ENCODE assay signal across 27 cellular contexts in the genomic region with DNA sequence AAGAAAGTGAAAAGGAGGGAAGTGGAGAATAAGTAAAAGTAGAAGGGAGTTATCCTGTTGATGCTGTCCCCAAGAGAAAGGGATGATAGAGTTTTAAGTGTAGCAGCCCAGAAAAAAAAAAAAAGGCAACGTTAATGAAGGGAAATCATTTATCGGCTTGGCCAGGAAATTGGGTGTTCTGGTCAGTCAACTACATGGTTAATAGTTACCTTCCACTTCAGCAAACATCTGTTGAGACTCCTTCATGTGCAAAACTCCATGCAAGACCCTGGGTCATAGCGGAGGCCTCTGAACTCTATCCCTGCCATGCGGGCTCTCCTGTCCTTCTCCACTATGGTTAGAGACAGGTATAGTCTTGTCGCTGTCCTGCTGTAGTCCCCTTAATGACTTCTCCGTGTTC.
"Had no signal": no experiment of that assay in that cellular context is flagged by ENCODE, and none has a peak within 500 bp of the region (broad histone marks: within the 10 kb centered on the region; RNA-seq: fewer than 3 reads in every experiment).

No MANE protein-coding gene starts in this region.

- H3K27ac ChIP-seq: heart right ventricle, hepatocyte, left lung, lower lobe of right lung, neural progenitor cell, neutrophil, ovary, prostate gland, sigmoid colon, spleen, tibial nerve, vagina had no signal

- H3K27me3 ChIP-seq: left lung, neutrophil, ovary, spleen, tibial nerve, vagina had no signal

- H3K27me3 Mint-ChIP-seq: stimulated activated memory B cell treated with anti-CD40 and anti-IgM and Interleukin-4, amounts not matched to agents 10 μg/mL and 1 μg/mL and 100 μg/mL, for 72 hours had no signal

- H3K4me3 ChIP-seq: heart right ventricle, hepatocyte, left lung, lower lobe of right lung, neural progenitor cell, ovary, prostate gland, sigmoid colon, spleen, tibial nerve, vagina had no signal

- ATAC-seq: heart right ventricle; left cardiac atrium; left lung; lower lobe of right lung; naive thymus-derived CD8-positive, alpha-beta T cell; stimulated activated memory B cell treated with anti-CD40 and anti-IgM and Interleukin-4, amounts not matched to agents 10 μg/mL and 1 μg/mL and 100 μg/mL, for 72 hours; stimulated activated naive CD8-positive, alpha-beta T cell treated with anti-CD3 and anti-CD28 coated beads, Interleukin-15, amount 100 ng/mL, for 72 hours had no signal

- H3K36me3 ChIP-seq: heart right ventricle, left lung, lower lobe of right lung, neural progenitor cell, neutrophil, ovary, prostate gland, sigmoid colon, spleen, tibial nerve, vagina had no signal

- H3K4me1 ChIP-seq: prostate gland had no signal

- DNase-seq: heart right ventricle; islet precursor cell; left cardiac atrium; left lung; lower lobe of right lung; mammary epithelial cell; mesenchymal stem cell; naive thymus-derived CD8-positive, alpha-beta T cell; nephron progenitor cell; occipital lobe; ovary; sigmoid colon; small intestine; spleen; stimulated activated CD4-positive, alpha-beta T cell treated with anti-CD3 and anti-CD28 coated beads, Interleukin-4, amount 100 ng/mL, for 4 hours; stimulated activated CD8-positive, alpha-beta memory T cell treated with anti-CD3 and anti-CD28 coated beads, Interleukin-4, amount 100 ng/mL, for 48 hours; stimulated activated naive CD4-positive, alpha-beta T cell treated with Interleukin-2 at 50 U/mL for 16 hours; stimulated activated naive CD8-positive, alpha-beta T cell treated with anti-CD3 and anti-CD28 coated beads, Interleukin-15, amount 100 ng/mL, for 72 hours; substantia nigra had no signal

- H3K36me3 Mint-ChIP-seq: naive thymus-derived CD8-positive, alpha-beta T cell; neural progenitor cell; stimulated activated memory B cell treated with anti-CD40 and anti-IgM and Interleukin-4, amounts not matched to agents 10 μg/mL and 1 μg/mL and 100 μg/mL, for 72 hours; type B pancreatic cell had no signal

- H3K4me3 Mint-ChIP-seq: naive thymus-derived CD8-positive, alpha-beta T cell; nephron progenitor cell; neural progenitor cell; stimulated activated memory B cell treated with anti-CD40 and anti-IgM and Interleukin-4, amounts not matched to agents 10 μg/mL and 1 μg/mL and 100 μg/mL, for 72 hours; stimulated activated naive CD8-positive, alpha-beta T cell treated with anti-CD3 and anti-CD28 coated beads, Interleukin-15, amount 100 ng/mL, for 72 hours; type B pancreatic cell had no signal

- H3K27ac Mint-ChIP-seq: naive thymus-derived CD8-positive, alpha-beta T cell; nephron progenitor cell; neural progenitor cell; stimulated activated memory B cell treated with anti-CD40 and anti-IgM and Interleukin-4, amounts not matched to agents 10 μg/mL and 1 μg/mL and 100 μg/mL, for 72 hours; type B pancreatic cell had no signal

- H3K9me3 Mint-ChIP-seq: naive thymus-derived CD8-positive, alpha-beta T cell; nephron progenitor cell; neural progenitor cell; stimulated activated memory B cell treated with anti-CD40 and anti-IgM and Interleukin-4, amounts not matched to agents 10 μg/mL and 1 μg/mL and 100 μg/mL, for 72 hours; stimulated activated naive CD8-positive, alpha-beta T cell treated with anti-CD3 and anti-CD28 coated beads, Interleukin-15, amount 100 ng/mL, for 72 hours; type B pancreatic cell had no signal

- H3K9me3 ChIP-seq: heart right ventricle, left lung, lower lobe of right lung, neutrophil, ovary, prostate gland, sigmoid colon, spleen, tibial nerve, vagina had no signal
